ENCODE assay signal across 8 cellular contexts in genomic region chr5:41869739-41870620, GRCh38. TPM values are rescaled to one million over a fixed set of nuclear protein-coding genes. Genes with fewer than 3 reads are reported as not detected.
DNase-seq lines count a peak whose midpoint lies in the region; ATAC-seq and TF ChIP-seq lines count a peak whose summit lies in the region.

Gene OXCT1, minus strand, starts transcription at chr5:41870425. Its CDS starts 67 bp downstream, at chr5:41870358.

- peaks cover 7% of the 10 kb centered on the region; the same call in 1 of the 2 replicates for H4K20me1 ChIP-seq in SU-DHL-6 (ENCODE audit: low read depth, low read length)

- H3K27me3 ChIP-seq in SU-DHL-6 (ENCODE audit: low read length) (no peaks in the 10 kb centered on the region), heart right ventricle (no peaks in the 10 kb centered on the region), upper lobe of left lung (no peaks in the 10 kb centered on the region)

- H3F3A ChIP-seq in SU-DHL-6 (ENCODE audit: insufficient read depth), result no peaks in the 10 kb centered on the region

- peak within 1 kb of the TSS; percentile 78 for H3K4me3 ChIP-seq in GM12865 (ENCODE audit: low read depth, low read length)
- H3K4me3 ChIP-seq in SU-DHL-6 (ENCODE audit: insufficient read depth, low read length, poor library complexity, severe bottlenecking), result peak within 1 kb of the TSS; percentile 87
- peak within 1 kb of the TSS; percentile 48 to 85 (median 77) for H3K4me3 ChIP-seq in heart right ventricle
- peak within 1 kb of the TSS; percentile 70 to 80 (median 76) for H3K4me3 ChIP-seq in upper lobe of left lung

- peak within 1 kb of the TSS; percentile 62 for H3K4me2 ChIP-seq in SU-DHL-6 (ENCODE audit: low read depth, low read length, poor library complexity, severe bottlenecking)

- H3K9me3 Mint-ChIP-seq in activated naive CD8-positive, alpha-beta T cell treated with anti-CD3 and anti-CD28 coated beads, Interleukin-2, amount 50 U/mL, for 24 hours, result no peaks in the 10 kb centered on the region

- 0 to 1% methylated on average over 81 of the region's 81 CpGs for WGBS in heart right ventricle, 2 donors
- WGBS in upper lobe of left lung, 2 donors, result 0 to 2% methylated on average over 22 to 74 of the region's 81 CpGs

- H3K79me2 ChIP-seq in SU-DHL-6 (ENCODE audit: insufficient read depth, low read length), result peaks cover 50% of the 10 kb centered on the region

- H3K27ac ChIP-seq in SU-DHL-6 (ENCODE audit: low read depth, low read length) (peak within 1 kb of the TSS; percentile 60), heart right ventricle (peak within 1 kb of the TSS; percentile 79 to 95 (median 92)), upper lobe of left lung (peak within 1 kb of the TSS; percentile 85 to 87 (median 86))

- peak in 3 of 4 donors; percentile 59 to 80 (median 79) for TF ChIP-seq POLR2A in upper lobe of left lung (IDR thresholded peaks at IDR 0.05)

- no peaks in the 10 kb centered on the region for H3K9me3 ChIP-seq in SU-DHL-6 (ENCODE audit: insufficient read depth, low read length)
- H3K9me3 ChIP-seq in heart right ventricle, result no peaks in the 10 kb centered on the region
- no peaks in the 10 kb centered on the region for H3K9me3 ChIP-seq in upper lobe of left lung

- TF ChIP-seq CTCF in GM12865 (IDR thresholded peaks at IDR 0.05; ENCODE audit: insufficient read depth, low read depth, low read length, missing control alignments), result no peak
- no peak for TF ChIP-seq CTCF in SU-DHL-6 (IDR thresholded peaks at IDR 0.05; ENCODE audit: insufficient read depth, low read length, poor library complexity, severe bottlenecking)
- TF ChIP-seq CTCF in heart right ventricle (IDR thresholded peaks at IDR 0.05), result no peak
- TF ChIP-seq CTCF in upper lobe of left lung (IDR thresholded peaks at IDR 0.05), result no peak

- H3K36me3 Mint-ChIP-seq in activated naive CD8-positive, alpha-beta T cell treated with anti-CD3 and anti-CD28 coated beads, Interleukin-2, amount 50 U/mL, for 24 hours (ENCODE audit: low read depth), result peaks cover 17% of the 10 kb centered on the region

- ATAC-seq in HG02642 (IDR thresholded peaks at IDR 0.05; ENCODE audit: poor library complexity, unreplicated experiment) (peak; percentile 94), heart right ventricle (peak; percentile 74 to 90 (median 85)), upper lobe of left lung (ENCODE audit: low FRiP score in 2 of 2) (peak; percentile 92 to 93)
- ATAC-seq in activated naive CD8-positive, alpha-beta T cell treated with anti-CD3 and anti-CD28 coated beads, Interleukin-2, amount 50 U/mL, for 24 hours, result peak; percentile 95

- peak within 1 kb of the TSS; percentile 91 for H3K4me3 Mint-ChIP-seq in activated naive CD8-positive, alpha-beta T cell treated with anti-CD3 and anti-CD28 coated beads, Interleukin-2, amount 50 U/mL, for 24 hours

- TF ChIP-seq EP300 in upper lobe of left lung (IDR thresholded peaks at IDR 0.05), result no peak

- no peaks in the 10 kb centered on the region for H3K9me2 ChIP-seq in SU-DHL-6 (replicated peaks; ENCODE audit: insufficient read depth, low read length)

- H3K4me1 Mint-ChIP-seq in activated naive CD8-positive, alpha-beta T cell treated with anti-CD3 and anti-CD28 coated beads, Interleukin-2, amount 50 U/mL, for 24 hours, result peaks cover 61% of the 10 kb centered on the region

- H3K36me3 ChIP-seq in SU-DHL-6 (ENCODE audit: low read length) (no peaks in the 10 kb centered on the region), heart right ventricle (peaks cover 0 to 6% (median 0%) of the 10 kb centered on the region in 9 donors), upper lobe of left lung (no peaks in the 10 kb centered on the region)

- peaks cover 0 to 37% (median 23%) of the 10 kb centered on the region in 9 donors for H3K4me1 ChIP-seq in heart right ventricle
- H3K4me1 ChIP-seq in upper lobe of left lung, result peaks cover 10 to 20% (median 15%) of the 10 kb centered on the region in 4 donors

- intact Hi-C loops in heart right ventricle (cut with DNase I) (loop anchor here in 8 of 10 donors (1.0 to 10.0 kb wide), 7 partner anchors 32 to 1015 kb away; partner anchors contain the start of genes RIMOC1 (in 3 of the 8) and FBXO4 (in 1 of the 8)), posterior cingulate gyrus (cut with DNase I) (loop anchor here (2.0 kb wide), 1 partner anchor 35 kb away; the partner anchor contains the start of gene RIMOC1)

- DNase-seq in GM12865 (ENCODE audit: low read depth), result peak; percentile 96
- peak; percentile 87 for DNase-seq in NCI-H1105 (lab: John Stamatoyannopoulos, UW)
- DNase-seq in activated naive CD8-positive, alpha-beta T cell treated with anti-CD3 and anti-CD28 coated beads, Interleukin-2, amount 50 U/mL, for 24 hours, result peak; percentile 91
- DNase-seq in heart right ventricle, result peak; percentile 75 to 83
- DNase-seq in posterior cingulate gyrus, result peak; percentile 51 to 96 (median 69)
- peak; percentile 85 to 95 for DNase-seq in upper lobe of left lung

- H3K27me3 Mint-ChIP-seq in activated naive CD8-positive, alpha-beta T cell treated with anti-CD3 and anti-CD28 coated beads, Interleukin-2, amount 50 U/mL, for 24 hours, result no peaks in the 10 kb centered on the region

- peak within 1 kb of the TSS; percentile 96 for H3K9ac ChIP-seq in SU-DHL-6 (ENCODE audit: low read length)

- H3K27ac Mint-ChIP-seq in activated naive CD8-positive, alpha-beta T cell treated with anti-CD3 and anti-CD28 coated beads, Interleukin-2, amount 50 U/mL, for 24 hours, result peak within 1 kb of the TSS; percentile 83

- peak within 1 kb of the TSS; percentile 94 for H2AFZ ChIP-seq in SU-DHL-6 (ENCODE audit: low read depth, low read length, severe bottlenecking)

RNA-seq across cellular contexts. Expression of gene OXCT1, which starts in this region (rescaled TPM):
- total RNA-seq in heart right ventricle, result 100 to 1,000 TPM in 9 of 10 donors, 10 to 100 TPM in 1; 93.2 to 340 (median 261) TPM
- polyA plus RNA-seq in heart right ventricle, result 100 to 1,000 TPM in 1 of 2 donors, 10 to 100 TPM in 1; 22.2 to 102 TPM
- total RNA-seq in upper lobe of left lung, result 10 to 100 TPM in 4 of 6 donors, 1 to 10 TPM in 2; 6.4 to 16.3 (median 12.1) TPM

Comparison
In these comparisons a context has a peak if more than half of its experiments do, and no peak if none do; other contexts are left out.
1. Peak in every context shown above with its lines: DNase-seq, ATAC-seq, H3K4me3 ChIP-seq and H3K27ac ChIP-seq.
2. RNA of gene OXCT1 (total RNA-seq): 93.2 to 340 TPM in heart right ventricle; 6.4 to 16.3 TPM in upper lobe of left lung; every median in the first group is over 4 times any median in the second.